Comparison of ENCODE assay signal across 14 cellular contexts in genomic region chr9:18296702-18297531, GRCh38.
DNase-seq lines count a peak whose midpoint lies in the region; ATAC-seq and TF ChIP-seq lines count a peak whose summit lies in the region.
"Had no signal": no experiment of that assay in that cellular context is flagged by ENCODE, and none has a peak within 500 bp of the region (broad histone marks: within the 10 kb centered on the region; RNA-seq: fewer than 3 reads in every experiment).

No MANE protein-coding gene starts in this region.

- H3K4me3 ChIP-seq in left ventricle myocardium inferior (peak overlapping the region; percentile 18), right atrium auricular region (no peak overlapping the region), SK-N-MC (peak overlapping the region; percentile 44), fibroblast of the aortic adventitia (ENCODE audit: low read depth, low read length) (peak overlapping the region; percentile 41), aorta (ENCODE audit: low read length in 2 of 2) (peak overlapping the region; percentile 32 to 51)
- H3K4me3 ChIP-seq: A549 had no signal

- peaks cover 34% of the 10 kb centered on the region for H3K4me1 ChIP-seq in left ventricle myocardium inferior
- H3K4me1 ChIP-seq in right atrium auricular region = no peaks in the 10 kb centered on the region
- H3K4me1 ChIP-seq in aorta (ENCODE audit: control insufficient read depth in 1 of 2, insufficient read depth in 2 of 2, low read length in 2 of 2) = peaks cover 2 to 6% of the 10 kb centered on the region in 2 donors
- H3K4me1 ChIP-seq: A549 had no signal

- WGBS in aorta, 2 donors = 18 to 19% methylated on average over 6 of the region's 6 CpGs

- H3K9me3 ChIP-seq in left ventricle myocardium inferior (replicated peaks) (no peaks in the 10 kb centered on the region), right atrium auricular region (no peaks in the 10 kb centered on the region), SK-N-MC (ENCODE audit: low read depth, low read length) (no peaks in the 10 kb centered on the region), aorta (ENCODE audit: control insufficient read depth, low read length) (no peaks in the 10 kb centered on the region)
- H3K9me3 ChIP-seq: A549 had no signal

- H3K27ac ChIP-seq in left ventricle myocardium inferior (replicated peaks) (no peak overlapping the region), right atrium auricular region (no peak overlapping the region), SK-N-MC (no peak overlapping the region), aorta (ENCODE audit: low read depth in 1 of 2, low read length in 2 of 2) (no peak overlapping the region)
- H3K27ac ChIP-seq: A549 had no signal

- DNase-seq in left ventricle myocardium inferior (no peak), right atrium auricular region (ENCODE audit: low spot score) (no peak), SK-N-MC (ENCODE audit: low read depth, low spot score) (no peak), fibroblast of the aortic adventitia (ENCODE audit: low read depth) (peak; percentile 63), aorta (no peak), pons (ENCODE audit: low spot score) (no peak), activated gamma-delta T cell (lab: John Stamatoyannopoulos, UW) (no peak), NCI-H2081 treated with DMSO at 0.1 percent for 48 hours (lab: John Stamatoyannopoulos, UW) (no peak)
- DNase-seq: NCI-H2029 treated with DMSO at 0.1 percent for 48 hours; stimulated activated CD4-positive, alpha-beta T cell treated with anti-CD3 and anti-CD28 coated beads, Interleukin-1b, Interleukin-23, amount 100 ng/mL, for 48 hours; stimulated activated naive B cell treated with anti-CD40 and anti-IgM and Interleukin-4, amounts not matched to agents 10 μg/mL and 1 μg/mL and 100 μg/mL, for 72 hours had no signal

- H3K36me3 ChIP-seq in left ventricle myocardium inferior (no peaks in the 10 kb centered on the region), right atrium auricular region (no peaks in the 10 kb centered on the region), SK-N-MC (ENCODE audit: insufficient read depth, low read length) (no peaks in the 10 kb centered on the region), aorta (ENCODE audit: control insufficient read depth in 1 of 2, insufficient read depth in 2 of 2, low read length in 1 of 2) (no peaks in the 10 kb centered on the region)

- intact Hi-C loops in left ventricle myocardium inferior (cut with micrococcal nuclease) = no loop called here
- intact Hi-C loops in aorta (cut with DNase I) = no loop called here

- TF ChIP-seq CTCF in left ventricle myocardium inferior (IDR thresholded peaks at IDR 0.05; ENCODE audit: borderline replicate concordance) (no peak), right atrium auricular region (IDR thresholded peaks at IDR 0.05) (no peak), fibroblast of the aortic adventitia (IDR thresholded peaks at IDR 0.05; ENCODE audit: insufficient read depth, low read length) (no peak)

- peak; percentile 68 for ATAC-seq in aorta (ENCODE audit: low FRiP score)
- ATAC-seq: esophagus mucosa; Panc1; stimulated activated naive B cell treated with anti-CD40 and anti-IgM and Interleukin-4, amounts not matched to agents 10 μg/mL and 1 μg/mL and 100 μg/mL, for 72 hours had no signal

- no peak overlapping the region for H3K9ac ChIP-seq in SK-N-MC (ENCODE audit: insufficient read length)

- no peaks in the 10 kb centered on the region for H3K27me3 ChIP-seq in left ventricle myocardium inferior (ENCODE audit: low read depth)
- no peaks in the 10 kb centered on the region for H3K27me3 ChIP-seq in right atrium auricular region
- H3K27me3 ChIP-seq in aorta (ENCODE audit: control insufficient read depth in 1 of 2, insufficient read depth in 2 of 2, low read length in 1 of 2) = no peaks in the 10 kb centered on the region

Comparison
In these comparisons a context has a peak if more than half of its experiments do, and no peak if none do; other contexts are left out.
1. H3K4me3 ChIP-seq: peak in left ventricle myocardium inferior (single experiment), SK-N-MC (single experiment), fibroblast of the aortic adventitia (single experiment) and aorta (2 of 2); none in right atrium auricular region (0 of 2).